ENCODE assay signal across 16 cellular contexts in the genomic region with DNA sequence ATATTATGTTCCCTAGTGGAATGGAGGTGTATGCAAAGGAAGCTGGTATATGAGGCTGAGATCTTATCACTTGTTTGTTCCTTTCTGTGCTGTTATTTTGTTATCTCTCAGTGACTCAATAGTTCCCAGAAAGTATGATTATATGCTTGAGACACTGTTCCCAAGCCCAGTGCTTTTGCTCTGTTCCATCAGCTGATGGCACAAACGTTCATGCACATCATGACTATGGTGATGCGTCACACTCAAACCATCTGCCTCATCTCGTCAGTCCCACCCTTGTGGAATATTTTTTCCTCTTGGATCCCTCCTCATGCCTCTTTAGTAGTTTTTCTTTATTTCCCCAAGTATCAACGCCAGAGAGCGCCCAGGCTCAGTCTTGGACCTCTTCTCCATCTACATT.
DNase-seq lines count a peak whose midpoint lies in the region; ATAC-seq and TF ChIP-seq lines count a peak whose summit lies in the region.
"Had no signal": no experiment of that assay in that cellular context is flagged by ENCODE, and none has a peak within 500 bp of the region (broad histone marks: within the 10 kb centered on the region; RNA-seq: fewer than 3 reads in every experiment).

No MANE protein-coding gene starts in this region.

- intact Hi-C loops in body of pancreas (cut with DNase I), result no loop called here

- TF ChIP-seq CTCF in fibroblast of villous mesenchyme (IDR thresholded peaks at IDR 0.05; ENCODE audit: insufficient read depth, low read depth, low read length) (no peak), body of pancreas (IDR thresholded peaks at IDR 0.05) (no peak)

- DNase-seq in LHCN-M2 (ENCODE audit: low read depth), result peak; percentile 83
- DNase-seq in amniotic epithelial cell (ENCODE audit: low read depth), result peak; percentile 85
- peak; percentile 56 for DNase-seq in fibroblast of villous mesenchyme (ENCODE audit: low read depth)
- no peak for DNase-seq in body of pancreas
- DNase-seq in COLO829 (ENCODE audit: low spot score), result no peak
- no peak for DNase-seq in left lobe of liver (ENCODE audit: low spot score)
- DNase-seq: 8988T; CD8-positive, alpha-beta T cell; COR-L47; DMS 273 treated with DMSO at 0.1 percent for 48 hours; DMS53; GOT3; H9; IMR-90 had no signal

- no peak overlapping the region for H3K4me3 ChIP-seq in fibroblast of villous mesenchyme (ENCODE audit: low read depth, low read length)
- no peak overlapping the region for H3K4me3 ChIP-seq in body of pancreas
- H3K4me3 ChIP-seq: BLaER1 treated with 17β-estradiol and CSF1 and Interleukin-3, amounts not matched to agents 10 nM and 100 nM had no signal

- no peak overlapping the region for H3K27ac ChIP-seq in body of pancreas
- H3K27ac ChIP-seq: BLaER1 treated with 17β-estradiol and CSF1 and Interleukin-3, amounts not matched to agents 10 nM and 100 nM had no signal

- no peaks in the 10 kb centered on the region for H3K27me3 ChIP-seq in body of pancreas
- H3K27me3 ChIP-seq: BLaER1 treated with 17β-estradiol and CSF1 and Interleukin-3, amounts not matched to agents 10 nM and 100 nM had no signal

- TF ChIP-seq POLR2A in body of pancreas (IDR thresholded peaks at IDR 0.05), result no peak

- no peaks in the 10 kb centered on the region for H3K9me3 ChIP-seq in body of pancreas

- H3K4me1 ChIP-seq in body of pancreas, result no peaks in the 10 kb centered on the region
- H3K4me1 ChIP-seq: BLaER1 treated with 17β-estradiol and CSF1 and Interleukin-3, amounts not matched to agents 10 nM and 100 nM had no signal

- 72 to 76% methylated on average over 5 of the region's 5 CpGs for WGBS in body of pancreas, 2 donors

- ATAC-seq in GM21723 (IDR thresholded peaks at IDR 0.05; ENCODE audit: unreplicated experiment) (no peak), body of pancreas (no peak), left lobe of liver (no peak)
- ATAC-seq: CD8-positive, alpha-beta T cell had no signal

- no peaks in the 10 kb centered on the region for H3K36me3 ChIP-seq in body of pancreas (replicated peaks in 1 of 2; ENCODE audit: insufficient read depth in 1 of 2, low read depth in 2 of 2)
- H3K36me3 ChIP-seq: BLaER1 treated with 17β-estradiol and CSF1 and Interleukin-3, amounts not matched to agents 10 nM and 100 nM had no signal

Comparison
In these comparisons a context has a peak if more than half of its experiments do, and no peak if none do; other contexts are left out.
1. DNase-seq: peak in LHCN-M2 (single experiment), amniotic epithelial cell (single experiment) and fibroblast of villous mesenchyme (single experiment); none in body of pancreas (0 of 4), COLO829 (single experiment) and left lobe of liver (single experiment).